In the genomic region with DNA sequence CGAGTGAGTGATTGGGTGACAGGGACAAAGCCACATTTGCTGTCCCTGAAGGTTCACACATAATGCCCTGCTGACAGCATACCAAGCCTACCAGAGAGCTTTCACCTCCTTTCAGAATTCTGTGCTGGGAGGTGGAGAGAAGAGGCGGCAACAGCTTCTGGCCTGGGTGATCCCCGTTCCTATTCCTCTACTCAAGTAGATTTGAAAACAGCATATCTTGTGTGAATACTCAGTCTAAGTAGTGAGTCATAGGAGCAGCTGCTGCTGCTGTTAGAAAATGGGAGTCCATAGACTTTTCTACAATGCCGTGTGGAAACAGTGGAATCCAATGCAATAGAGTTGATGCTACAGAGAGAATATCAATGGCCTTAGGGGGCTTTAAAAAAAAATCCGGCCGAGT, we compare ENCODE assay signal across 14 cellular contexts. TPM values are rescaled to one million over a fixed set of nuclear protein-coding genes. Genes with fewer than 3 reads are reported as not detected.
DNase-seq lines count a peak whose midpoint lies in the region; ATAC-seq, FAIRE-seq and TF ChIP-seq lines count a peak whose summit lies in the region.
"Had no signal": no experiment of that assay in that cellular context is flagged by ENCODE, and none has a peak within 500 bp of the region (broad histone marks: within the 10 kb centered on the region; RNA-seq: fewer than 3 reads in every experiment).

No MANE protein-coding gene starts in this region.

- peaks cover 3% of the 10 kb centered on the region for H3K36me3 ChIP-seq in brain microvascular endothelial cell (replicated peaks)
- H3K36me3 ChIP-seq: transverse colon had no signal

- DNase-seq in A549 (ENCODE audit: low read depth in 1 of 2, low spot score in 1 of 2) (peak; percentile 39 to 43), HS-5 (ENCODE audit: low read depth) (peak; percentile 19), brain microvascular endothelial cell (peak; percentile 52), kidney tubule cell (ENCODE audit: low spot score) (peak; percentile 37), DMS79 treated with DMSO at 0.1 percent for 48 hours (lab: John Stamatoyannopoulos, UW) (no peak), NCI-H128 (lab: John Stamatoyannopoulos, UW; ENCODE audit: unreplicated experiment) (no peak), NOMO-1 treated with dmso at 0.1 percent for 144 hours (lab: John Stamatoyannopoulos, UW; ENCODE audit: unreplicated experiment) (no peak)
- DNase-seq: activated naive CD8-positive, alpha-beta T cell treated with anti-CD3 and anti-CD28 coated beads for 36 hours; GDM1; midbrain; NCI-H146; transverse colon had no signal

- H3K27me3 ChIP-seq in brain microvascular endothelial cell (replicated peaks) = no peaks in the 10 kb centered on the region
- H3K27me3 ChIP-seq: transverse colon had no signal

- H3K27ac ChIP-seq in A549 (peak overlapping the region; percentile 86 to 92), brain microvascular endothelial cell (peak overlapping the region; percentile 77)
- H3K27ac ChIP-seq: skin epidermis, transverse colon had no signal

- 30% methylated on average over 6 of the region's 6 CpGs for WGBS in A549 (ENCODE audit: missing lambda C conversion rate)

- peaks cover 73% of the 10 kb centered on the region for H3K4me1 ChIP-seq in A549
- H3K4me1 ChIP-seq: transverse colon had no signal

- H3K9me3 ChIP-seq in A549 = no peaks in the 10 kb centered on the region
- H3K9me3 ChIP-seq: transverse colon had no signal

- TF ChIP-seq RAD21 in A549 (conservative IDR thresholded peaks at IDR 0.05 in 1 of 2, IDR thresholded peaks at IDR 0.05 in 1 of 2) = no peak

- in situ Hi-C loops in brain microvascular endothelial cell (cut with HindIII; ENCODE audit: low pct_ligation_motif_present, low sequenced_read_pairs) = no loop called here

- POLR2A ChIA-PET in A549 (lab: Yijun Ruan, JAX) = interaction anchor here (0.9 to 1.4 kb wide), 3 partner anchors 30 to 199 kb away, joined by 3 to 6 read pairs (median 4); a partner anchor contains a TSS

- no peak for TF ChIP-seq POLR2A in A549 (IDR thresholded peaks at IDR 0.05; ENCODE audit: low read length)

- H3K4me2 ChIP-seq in A549 = peak overlapping the region; percentile 92

- FAIRE-seq in A549 (lab: Jason Lieb, UNC) = no peak

- ATAC-seq in A549 (peak; percentile 69 to 79), HG03354 (IDR thresholded peaks at IDR 0.05; ENCODE audit: poor library complexity, severe bottlenecking, unreplicated experiment) (no peak)

- H3K4me3 ChIP-seq in A549 (peak overlapping the region; percentile 2; the same call in 1 of the 3 replicates), brain microvascular endothelial cell (ENCODE audit: low read depth, low read length) (no peak overlapping the region)
- H3K4me3 ChIP-seq: skin epidermis, transverse colon had no signal

- TF ChIP-seq CTCF in A549 (IDR thresholded peaks at IDR 0.05) (no peak), brain microvascular endothelial cell (IDR thresholded peaks at IDR 0.05; ENCODE audit: low read depth, low read length, missing control alignments) (no peak)

- CTCF ChIA-PET in A549 (lab: Yijun Ruan, JAX) = interaction anchor here (1.0 to 5.7 kb wide), 6 partner anchors 11 to 367 kb away, joined by 3 to 27 read pairs (median 8); a partner anchor contains a TSS

- TF ChIP-seq EP300 in A549 (IDR thresholded peaks at IDR 0.05) = no peak

TF ChIP-seq in A549, 52 proteins besides CTCF, POLR2A, EP300 and RAD21:
- TF ChIP-seq FOSL2 (IDR thresholded peaks at IDR 0.05) (peak; percentile 30; the same call in 1 of the 2 replicates), FOSL2 (CRISPR knock-in tag; IDR thresholded peaks at IDR 0.05) (peak; percentile 67), KDM1A (IDR thresholded peaks at IDR 0.05; ENCODE audit: low read depth) (0 out of 2 replicates have a peak, but pooled peaks have one; percentile 35), FOSB (CRISPR knock-in tag; IDR thresholded peaks at IDR 0.05) (no peak)
- TF ChIP-seq, protein P1, sequence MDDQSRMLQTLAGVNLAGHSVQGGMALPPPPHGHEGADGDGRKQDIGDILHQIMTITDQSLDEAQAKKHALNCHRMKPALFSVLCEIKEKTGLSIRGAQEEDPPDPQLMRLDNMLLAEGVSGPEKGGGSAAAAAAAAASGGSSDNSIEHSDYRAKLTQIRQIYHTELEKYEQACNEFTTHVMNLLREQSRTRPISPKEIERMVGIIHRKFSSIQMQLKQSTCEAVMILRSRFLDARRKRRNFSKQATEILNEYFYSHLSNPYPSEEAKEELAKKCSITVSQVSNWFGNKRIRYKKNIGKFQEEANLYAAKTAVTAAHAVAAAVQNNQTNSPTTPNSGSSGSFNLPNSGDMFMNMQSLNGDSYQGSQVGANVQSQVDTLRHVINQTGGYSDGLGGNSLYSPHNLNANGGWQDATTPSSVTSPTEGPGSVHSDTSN (IDR thresholded peaks at IDR 0.05) = no peak

RNA-seq across cellular contexts. Expression of a gene that starts 44.7 kb away (rescaled TPM):
- 22.9 and 23.6 TPM in 2 replicates for polyA plus RNA-seq in A549 (2011; rRNA removed)
- polyA plus RNA-seq in A549 (2012; cell fraction: cytosol; rRNA removed) = 3.4 and 4.4 TPM in 2 replicates
- polyA plus RNA-seq in A549 (2012; cell fraction: nucleus; rRNA removed) = 18.3 and 19.5 TPM in 2 replicates
- polyA plus RNA-seq in A549 (2017; fragmentation: RNase III; extraction: RNeasy Plus Mini Kit Qiagen cat#74134 plus additional on column Dnase treatment) = 7.9 to 8.4 TPM (median 8.3 TPM) in 3 replicates
- polyA minus RNA-seq in A549 (2011; rRNA and poly(A)+ RNA removed) = 47.3 and 57.7 TPM in 2 replicates

Comparison
In these comparisons a context has a peak if more than half of its experiments do, and no peak if none do; other contexts are left out.
1. DNase-seq: peak in A549 (2 of 2), HS-5 (single experiment), brain microvascular endothelial cell (single experiment) and kidney tubule cell (single experiment); none in DMS79 treated with DMSO at 0.1 percent for 48 hours (single experiment), NCI-H128 (single experiment) and NOMO-1 treated with dmso at 0.1 percent for 144 hours (single experiment).